17 cellular contexts compared by ENCODE assay signal in genomic region chr2:10333966-10334365, GRCh38.
"Had no signal": no experiment of that assay in that cellular context is flagged by ENCODE, and none has a peak within 500 bp of the region (broad histone marks: within the 10 kb centered on the region; RNA-seq: fewer than 3 reads in every experiment).

No MANE protein-coding gene starts in this region.

- H3K36me3 ChIP-seq: brain microvascular endothelial cell, thoracic aorta, WERI-Rb-1 had no signal

- H3K4me3 ChIP-seq: psoas muscle, smooth muscle cell, thoracic aorta had no signal

- H3K9me3 ChIP-seq: thoracic aorta had no signal

- H3K9me3 Mint-ChIP-seq: activated naive CD4-positive, alpha-beta T cell treated with anti-CD3 and anti-CD28 coated beads, Interleukin-2, amount 50 U/mL, for 72 hours; nephron had no signal

- DNase-seq: activated CD4-positive, alpha-beta T cell treated with anti-CD3 and anti-CD28 coated beads for 4 hours; activated effector memory CD4-positive, alpha-beta T cell treated with Interleukin-2 at 50 U/mL for 16 hours; activated T-cell treated with anti-CD3 and anti-CD28 coated beads for 4 hours; anterior cingulate cortex; brain microvascular endothelial cell; cortex of kidney; effector memory CD4-positive, alpha-beta T cell; foreskin melanocyte; left ventricle myocardium superior; mesenchymal stem cell; T-helper 17 cell; WERI-Rb-1 had no signal

- H3K27me3 Mint-ChIP-seq: T-helper 17 cell had no signal

- H3K4me3 Mint-ChIP-seq: nephron, T-helper 17 cell had no signal

- H3K27me3 ChIP-seq: brain microvascular endothelial cell had no signal

- H3K27ac Mint-ChIP-seq: T-helper 17 cell had no signal

- H3K27ac ChIP-seq: brain microvascular endothelial cell, psoas muscle, thoracic aorta had no signal

- ATAC-seq: activated naive CD4-positive, alpha-beta T cell treated with anti-CD3 and anti-CD28 coated beads, Interleukin-2, amount 50 U/mL, for 72 hours; left ventricle myocardium superior; T-helper 17 cell had no signal
